ENCODE assay signal across 9 cellular contexts in the genomic region with DNA sequence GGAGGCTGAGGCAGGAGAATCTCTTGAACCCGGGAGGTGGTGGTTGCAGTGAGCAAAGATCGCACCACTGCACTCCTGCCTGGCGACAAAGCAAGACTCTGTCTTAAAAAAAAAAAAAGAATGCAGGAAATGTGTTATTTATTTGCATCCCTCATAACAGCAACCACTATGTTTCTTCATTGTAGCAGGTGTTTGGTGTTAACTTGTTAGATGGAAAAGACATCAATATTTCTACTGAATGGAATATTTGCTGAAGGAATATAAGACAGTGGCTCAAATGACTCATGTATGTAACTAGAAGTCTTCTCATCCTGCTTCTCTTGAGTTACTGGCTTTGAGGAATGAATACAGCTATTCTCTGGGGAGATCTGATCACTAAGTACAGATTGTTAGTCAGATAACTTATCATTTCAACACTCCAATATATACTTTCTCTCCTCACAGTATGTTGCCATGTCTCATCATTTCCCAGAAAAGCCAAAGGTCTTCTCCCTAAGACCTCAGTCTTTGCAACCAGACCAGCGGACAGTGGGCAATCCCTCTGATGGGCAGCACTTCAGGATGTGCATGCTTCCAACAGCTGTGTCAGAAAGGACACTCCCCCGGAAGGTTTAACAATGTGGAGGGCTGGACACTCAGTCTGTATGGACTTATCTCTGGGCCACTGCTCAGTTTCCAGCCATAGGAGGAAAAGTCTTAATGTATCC.
DNase-seq lines count a peak whose midpoint lies in the region; ATAC-seq and TF ChIP-seq lines count a peak whose summit lies in the region.
"Had no signal": no experiment of that assay in that cellular context is flagged by ENCODE, and none has a peak within 500 bp of the region (broad histone marks: within the 10 kb centered on the region; RNA-seq: fewer than 3 reads in every experiment).

No MANE protein-coding gene starts in this region.

- H3K9ac ChIP-seq in adipocyte (ENCODE audit: low read length): peak overlapping the region; percentile 47

- TF ChIP-seq POLR2A in gastrocnemius medialis (IDR thresholded peaks at IDR 0.05): no peak
- TF ChIP-seq POLR2A in lower leg skin (IDR thresholded peaks at IDR 0.05): no peak

- peaks cover 24% of the 10 kb centered on the region for H3K36me3 Mint-ChIP-seq in nephron progenitor cell (ENCODE audit: low read depth)

- H3K9me3 ChIP-seq in KOPT-K1 (ENCODE audit: insufficient read depth, low read length, poor library complexity, severe bottlenecking) (no peaks in the 10 kb centered on the region), adipocyte (ENCODE audit: control insufficient read depth, low read length) (no peaks in the 10 kb centered on the region), gastrocnemius medialis (no peaks in the 10 kb centered on the region)

- H3K36me3 ChIP-seq in KOPT-K1 (ENCODE audit: insufficient read depth, low read length): no peaks in the 10 kb centered on the region
- H3K36me3 ChIP-seq in adipocyte (ENCODE audit: control insufficient read depth, insufficient read depth, low read length, severe bottlenecking): no peaks in the 10 kb centered on the region
- H3K36me3 ChIP-seq in gastrocnemius medialis: no peaks in the 10 kb centered on the region

- in situ Hi-C loops in gastrocnemius medialis (cut with MboI; ENCODE audit: low sequenced_read_pairs in 4 of 4): loop anchor here in 3 of 4 donors (10.0 to 25.0 kb wide), 2 partner anchors 188 to 191 kb away; no protein-coding TSS in a partner anchor

- H3K4me3 ChIP-seq in adipocyte (ENCODE audit: low read length): peak overlapping the region; percentile 12
- no peak overlapping the region for H3K4me3 ChIP-seq in gastrocnemius medialis
- H3K4me3 ChIP-seq in lower leg skin (ENCODE audit: low read depth, poor library complexity, severe bottlenecking): no peak overlapping the region

- TF ChIP-seq CTCF in nephron progenitor cell (IDR thresholded peaks at IDR 0.05): no peak
- TF ChIP-seq CTCF in gastrocnemius medialis (IDR thresholded peaks at IDR 0.05 in 4 of 5, conservative IDR thresholded peaks at IDR 0.05 in 1 of 5): no peak
- TF ChIP-seq CTCF in lower leg skin (IDR thresholded peaks at IDR 0.05): no peak

- H3K9me3 Mint-ChIP-seq in nephron progenitor cell: no peaks in the 10 kb centered on the region

- DNase-seq in adipocyte (ENCODE audit: low read depth): peak; percentile 66
- no peak for DNase-seq in nephron progenitor cell
- no peak for DNase-seq in gastrocnemius medialis
- DNase-seq in epidermal melanocyte (ENCODE audit: insufficient read length, low spot score): no peak
- no peak for DNase-seq in lower leg skin (ENCODE audit: low spot score in 2 of 2)
- DNase-seq: NCI-H2029 had no signal

- peak; percentile 41 for ATAC-seq in GM18511 (IDR thresholded peaks at IDR 0.05; ENCODE audit: unreplicated experiment)
- no peak for ATAC-seq in gastrocnemius medialis
- ATAC-seq in HG02870 (IDR thresholded peaks at IDR 0.05; ENCODE audit: unreplicated experiment): no peak

- H3K4me1 ChIP-seq in adipocyte (ENCODE audit: control insufficient read depth, insufficient read depth, low read length) (peaks cover 38% of the 10 kb centered on the region), gastrocnemius medialis (peaks cover 0 to 6% of the 10 kb centered on the region in 2 donors)

- peaks cover 21% of the 10 kb centered on the region for H3K4me1 Mint-ChIP-seq in nephron progenitor cell

- peak overlapping the region; percentile 20 for H3K27ac Mint-ChIP-seq in nephron progenitor cell

- H3K27me3 ChIP-seq in adipocyte (replicated peaks; ENCODE audit: control insufficient read depth, insufficient read depth, low read length) (no peaks in the 10 kb centered on the region), gastrocnemius medialis (no peaks in the 10 kb centered on the region)

- intact Hi-C loops in gastrocnemius medialis (cut with DNase I; ENCODE audit: low total_unique reads): loop anchor here (2.0 kb wide), 1 partner anchor 197 kb away; no protein-coding TSS in a partner anchor
- intact Hi-C loops in lower leg skin (cut with DNase I; ENCODE audit: low total_unique reads): no loop called here

- H3K27ac ChIP-seq in KOPT-K1 (ENCODE audit: low read depth, low read length, poor library complexity, severe bottlenecking) (peak overlapping the region; percentile 85), gastrocnemius medialis (no peak overlapping the region)

- 79 to 84% methylated on average over 5 of the region's 5 CpGs for WGBS in lower leg skin, 2 donors

- H3K27me3 Mint-ChIP-seq in nephron progenitor cell (ENCODE audit: low read depth, poor library complexity): no peaks in the 10 kb centered on the region

- no peak overlapping the region for H3K4me3 Mint-ChIP-seq in nephron progenitor cell
